In genomic region chr4:111707491-111707890, GRCh38 we compare ENCODE assay signal across 21 cellular contexts.
"Had no signal": no experiment of that assay in that cellular context is flagged by ENCODE, and none has a peak within 500 bp of the region (broad histone marks: within the 10 kb centered on the region; RNA-seq: fewer than 3 reads in every experiment).

No MANE protein-coding gene starts in this region.

- H3K4me1 ChIP-seq: SJSA1 had no signal

- H3K36me3 ChIP-seq: SJSA1 had no signal

- DNase-seq: activated B cell treated with CpG ODN at 0.5 μM for 24 hours; activated CD4-positive, alpha-beta memory T cell treated with anti-CD3 and anti-CD28 coated beads for 36 hours; activated CD4-positive, alpha-beta T cell treated with anti-CD3 and anti-CD28 coated beads for 1 hour; activated CD4-positive, alpha-beta T cell treated with anti-CD3 and anti-CD28 coated beads, Interleukin-2, amount 10 ng/mL, durations not matched to agents 7 days and 5 days; activated CD8-positive, alpha-beta memory T cell treated with anti-CD3 and anti-CD28 coated beads for 24 hours; activated effector memory CD4-positive, alpha-beta T cell treated with anti-CD3 and anti-CD28 coated beads, Interleukin-2, amount 50 U/mL, for 16 hours; activated naive CD4-positive, alpha-beta T cell treated with Interleukin-2 at 50 U/mL for 16 hours; activated naive CD8-positive, alpha-beta T cell treated with anti-CD3 and anti-CD28 coated beads, Interleukin-2, amount 50 U/mL, for 24 hours; activated T-cell treated with anti-CD3 and anti-CD28 coated beads, Interleukin-2, amount 50 U/mL, for 4 hours; amygdala; NCI-H1105; NCI-H1436; NCI-H1694 treated with DMSO at 0.1 percent for 48 hours; NCI-H2029 treated with DMSO at 0.1 percent for 48 hours; NCI-H510A treated with DMSO at 0.1 percent for 48 hours; NCI-H69; SHP77; T-helper 17 cell; T-helper 9 cell had no signal

- H3K9me3 ChIP-seq: SJSA1 had no signal

- H3K4me3 ChIP-seq: SJSA1 had no signal

- H3K27ac ChIP-seq: SJSA1 had no signal

- ATAC-seq: activated naive CD4-positive, alpha-beta T cell treated with anti-CD3 and anti-CD28 coated beads, Interleukin-2, amount 50 U/mL, for 72 hours; activated naive CD8-positive, alpha-beta T cell treated with anti-CD3 and anti-CD28 coated beads, Interleukin-2, amount 50 U/mL, for 24 hours; activated T-cell treated with anti-CD3 and anti-CD28 coated beads, Interleukin-2, amount 50 U/mL, for 4 hours; T-helper 17 cell had no signal
